Comparison of ENCODE assay signal across 7 cellular contexts in the genomic region with DNA sequence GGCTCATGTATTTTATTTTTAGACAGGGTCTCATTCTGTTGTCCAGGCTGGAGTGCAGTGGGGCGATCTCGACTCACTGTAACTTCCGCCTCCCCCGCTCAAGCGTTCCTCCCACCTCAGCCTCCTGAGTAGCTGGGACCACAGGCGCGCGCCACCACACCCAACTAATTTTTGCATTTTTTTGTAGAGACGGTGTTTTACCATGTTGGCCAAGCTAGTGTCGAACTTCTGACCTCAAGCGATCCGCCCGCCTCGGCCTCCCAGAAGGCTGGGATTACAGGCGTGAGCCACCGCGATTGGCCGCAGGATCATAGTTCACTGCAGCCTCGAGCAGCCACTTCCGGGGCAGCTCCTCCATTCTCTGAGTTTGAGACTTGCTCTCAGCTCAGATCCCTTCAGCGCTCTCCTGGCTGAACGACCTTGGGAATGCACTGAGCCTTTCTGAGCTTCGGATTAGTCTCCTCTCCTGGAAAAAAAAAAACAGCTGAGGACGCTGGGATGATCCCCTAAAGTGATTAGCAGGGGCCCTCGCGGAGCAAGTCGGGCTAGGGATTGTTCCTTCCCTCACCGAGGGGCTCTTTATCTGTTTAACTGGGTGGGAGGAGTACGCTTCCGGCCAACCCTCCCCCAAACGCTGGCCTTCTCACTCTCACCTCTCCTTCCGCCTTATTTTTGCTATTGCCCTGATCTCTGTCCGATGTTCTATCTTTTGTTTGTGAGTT. TPM values are rescaled to one million over a fixed set of nuclear protein-coding genes. Genes with fewer than 3 reads are reported as not detected.
DNase-seq lines count a peak whose midpoint lies in the region; ATAC-seq and TF ChIP-seq lines count a peak whose summit lies in the region.

No MANE protein-coding gene starts in this region.

- H3K27ac ChIP-seq in spleen, result peak overlapping the region in 4 of 8 donors; percentile 89 to 94 (median 92)

- WGBS in spleen, 5 donors, result 63 to 82% (median 63%) methylated on average over 33 of the region's 33 CpGs

- TF ChIP-seq CTCF in HFFc6 (IDR thresholded peaks at IDR 0.05), result no peak
- no peak for TF ChIP-seq CTCF in fibroblast of villous mesenchyme (IDR thresholded peaks at IDR 0.05; ENCODE audit: insufficient read depth, low read depth, low read length)
- TF ChIP-seq CTCF in spleen (IDR thresholded peaks at IDR 0.05 in 8 of 11, conservative IDR thresholded peaks at IDR 0.05 in 3 of 11), result no peak

- peaks cover 0 to 14% (median 0%) of the 10 kb centered on the region in 6 donors for H3K36me3 ChIP-seq in spleen

- intact Hi-C loops in spleen (cut with DNase I; ENCODE audit: low total_unique reads) (no loop called here), head of caudate nucleus (cut with DNase I) (no loop called here)

- H3K9me3 Mint-ChIP-seq in HFFc6, result no peaks in the 10 kb centered on the region

- no peaks in the 10 kb centered on the region for H3K9me3 ChIP-seq in T-helper 17 cell (ENCODE audit: control insufficient read depth, low read length, poor library complexity, severe bottlenecking)
- H3K9me3 ChIP-seq in spleen, result no peaks in the 10 kb centered on the region

- H3K4me3 ChIP-seq in fibroblast of villous mesenchyme (ENCODE audit: low read depth, low read length), result peak overlapping the region; percentile 79
- peak overlapping the region in 5 of 8 donors; percentile 64 to 90 (median 73) for H3K4me3 ChIP-seq in spleen

- H3K36me3 Mint-ChIP-seq in HFFc6 (ENCODE audit: low read depth) (no peaks in the 10 kb centered on the region), T-helper 17 cell (ENCODE audit: low read depth) (no peaks in the 10 kb centered on the region)

- ATAC-seq in T-helper 17 cell (no peak), GM21717 (IDR thresholded peaks at IDR 0.05; ENCODE audit: unreplicated experiment) (no peak)

- H3K27me3 Mint-ChIP-seq in HFFc6 (ENCODE audit: insufficient read depth) (peaks cover 7% of the 10 kb centered on the region), T-helper 17 cell (no peaks in the 10 kb centered on the region)

- H3K4me1 ChIP-seq in spleen, result peaks cover 16 to 64% (median 38%) of the 10 kb centered on the region in 6 donors

- H3K4me1 Mint-ChIP-seq in HFFc6 (ENCODE audit: low read depth), result peaks cover 24% of the 10 kb centered on the region
- H3K4me1 Mint-ChIP-seq in T-helper 17 cell, result peaks cover 3% of the 10 kb centered on the region

- H3K27me3 ChIP-seq in spleen (replicated peaks in 1 of 7), result peaks cover 0 to 22% (median 5%) of the 10 kb centered on the region in 7 donors

- H3K4me3 Mint-ChIP-seq in HFFc6, result peak overlapping the region; percentile 83
- peak overlapping the region; percentile 86 for H3K4me3 Mint-ChIP-seq in T-helper 17 cell

- H3K27ac Mint-ChIP-seq in HFFc6 (peak overlapping the region; percentile 73), T-helper 17 cell (peak overlapping the region; percentile 90)

- no peak for TF ChIP-seq POLR2A in spleen (IDR thresholded peaks at IDR 0.05)

- DNase-seq in HFFc6, result no peak
- no peak for DNase-seq in T-helper 17 cell
- no peak for DNase-seq in fibroblast of villous mesenchyme (ENCODE audit: low read depth)
- no peak for DNase-seq in spleen
- DNase-seq in head of caudate nucleus, result no peak
- DNase-seq in Kasumi-1 (lab: John Stamatoyannopoulos, UW), result no peak

RNA-seq across cellular contexts. Expression of a gene that starts 1.1 kb away (rescaled TPM):
- 10 to 100 TPM; 21.1 to 40.8 (median 36.7) TPM for total RNA-seq in HFFc6 (2021; fragmentation: NEBNext Ultra II Directional; extraction: Animal tissue kit (Norgen Biotek cat#: 25700))
- total RNA-seq in T-helper 17 cell (not detected), fibroblast of villous mesenchyme (6.9 and 8.4 TPM in 2 replicates), spleen (1 to 10 TPM; 3.3 to 9.6 (median 5.6) TPM)
- 10 to 100 TPM in 1 of 3 donors, 1 to 10 TPM in 2; 3.9 to 11.3 (median 6.8) TPM for polyA plus RNA-seq in spleen

RNA-seq across cellular contexts. Expression of a gene that starts 12.2 kb away (rescaled TPM):
- 10 to 100 TPM in 5 of 6 experiments, 1 to 10 TPM in 1; 5.7 to 16.5 (median 13.7) TPM for total RNA-seq in HFFc6 (2021; fragmentation: NEBNext Ultra II Directional; extraction: Animal tissue kit (Norgen Biotek cat#: 25700))
- 1 to 10 TPM; 1.7 to 2.7 TPM for total RNA-seq in T-helper 17 cell
- 4.3 and 5.2 TPM in 2 replicates for total RNA-seq in fibroblast of villous mesenchyme
- 1 to 10 TPM; 3.3 to 9.0 (median 6.4) TPM for total RNA-seq in spleen
- 1 to 10 TPM; 2.1 to 7.1 (median 6.3) TPM for polyA plus RNA-seq in spleen

RNA-seq across cellular contexts. Expression of a gene that starts 17.3 kb away (rescaled TPM):
- not detected for total RNA-seq in HFFc6 (2021; fragmentation: NEBNext Ultra II Directional; extraction: Animal tissue kit (Norgen Biotek cat#: 25700))
- total RNA-seq in T-helper 17 cell (not detected), fibroblast of villous mesenchyme (under 0.01 TPM in 1 of 2 replicates, not detected in the other), spleen (1 to 10 TPM in 1 of 7 donors, under 1 TPM in 1, not detected in 5; 0.40 to 1.0 TPM)
- 1 to 10 TPM in 1 of 3 donors, under 1 TPM in 2; 0.41 to 1.2 (median 0.42) TPM for polyA plus RNA-seq in spleen

RNA-seq across cellular contexts. Expression of a gene that starts 31.4 kb away (rescaled TPM):
- total RNA-seq in HFFc6 (2021; fragmentation: NEBNext Ultra II Directional; extraction: Animal tissue kit (Norgen Biotek cat#: 25700)), result not detected
- not detected for total RNA-seq in T-helper 17 cell
- total RNA-seq in fibroblast of villous mesenchyme, result not detected in 2 replicates
- 1 to 10 TPM in 2 of 7 donors, under 1 TPM in 5; 0.24 to 1.7 (median 0.56) TPM for total RNA-seq in spleen
- under 1 TPM; 0.06 to 0.37 (median 0.16) TPM for polyA plus RNA-seq in spleen

RNA-seq across cellular contexts. Expression of a gene that starts 36.6 kb away (rescaled TPM):
- under 1 TPM in 1 of 6 experiments, not detected in 5; 0.21 TPM for total RNA-seq in HFFc6 (2021; fragmentation: NEBNext Ultra II Directional; extraction: Animal tissue kit (Norgen Biotek cat#: 25700))
- total RNA-seq in T-helper 17 cell (not detected), fibroblast of villous mesenchyme (not detected in 2 replicates), spleen (not detected)
- not detected for polyA plus RNA-seq in spleen
